Comparison of ENCODE assay signal across 1 cellular context in the genomic region with DNA sequence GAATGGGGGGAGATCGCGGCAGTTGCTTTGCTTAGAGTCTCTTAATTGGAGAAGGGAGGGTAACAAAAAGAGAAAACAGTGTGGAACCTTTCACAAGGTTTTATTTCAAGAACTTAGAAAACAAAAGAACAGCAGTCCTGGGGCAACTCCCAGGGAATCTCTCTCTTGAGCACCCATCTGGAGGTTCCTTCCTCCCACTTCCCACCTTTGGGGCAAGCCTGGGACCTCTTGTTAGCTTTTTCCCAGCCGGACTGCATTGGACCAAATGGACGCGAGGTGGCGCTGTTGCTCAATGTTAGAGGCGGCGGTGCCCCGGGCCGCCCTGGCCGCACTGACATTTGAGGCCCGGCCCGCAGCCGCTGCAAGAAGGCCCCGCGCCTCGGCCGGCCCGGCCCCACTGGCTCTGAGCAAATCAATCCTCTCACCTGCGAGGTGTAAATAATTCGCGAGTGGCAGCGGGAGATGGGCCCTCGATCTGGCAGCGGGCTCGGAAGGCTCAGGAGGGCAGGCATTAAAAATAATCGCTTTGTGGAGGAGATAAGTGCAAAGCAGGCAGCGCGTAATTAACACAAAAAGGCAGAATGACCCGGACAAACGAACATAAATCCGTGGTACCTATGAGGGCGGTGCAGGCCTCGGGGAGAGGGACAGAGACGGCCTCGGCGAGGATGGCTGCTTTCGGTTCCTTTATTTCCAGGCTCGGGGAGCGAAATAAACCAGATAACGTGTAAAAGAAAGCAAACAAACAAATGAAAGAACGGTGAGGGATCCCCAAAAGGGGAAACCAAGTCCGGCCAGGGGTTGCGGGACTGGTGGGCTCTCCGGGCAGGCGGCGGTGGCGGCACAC.
TF ChIP-seq lines count a peak whose summit lies in the region.

No MANE protein-coding gene starts in this region.

TF ChIP-seq in GM23338, 12 proteins besides CTCF, POLR2A, EP300 and RAD21 (continued from another document):
- no peak for TF ChIP-seq REST (IDR thresholded peaks at IDR 0.05; ENCODE audit: unreplicated experiment)
- TF ChIP-seq CREB1 (CRISPR knock-in tag; IDR thresholded peaks at IDR 0.05; ENCODE audit: low read depth): no peak
- TF ChIP-seq, protein P1, sequence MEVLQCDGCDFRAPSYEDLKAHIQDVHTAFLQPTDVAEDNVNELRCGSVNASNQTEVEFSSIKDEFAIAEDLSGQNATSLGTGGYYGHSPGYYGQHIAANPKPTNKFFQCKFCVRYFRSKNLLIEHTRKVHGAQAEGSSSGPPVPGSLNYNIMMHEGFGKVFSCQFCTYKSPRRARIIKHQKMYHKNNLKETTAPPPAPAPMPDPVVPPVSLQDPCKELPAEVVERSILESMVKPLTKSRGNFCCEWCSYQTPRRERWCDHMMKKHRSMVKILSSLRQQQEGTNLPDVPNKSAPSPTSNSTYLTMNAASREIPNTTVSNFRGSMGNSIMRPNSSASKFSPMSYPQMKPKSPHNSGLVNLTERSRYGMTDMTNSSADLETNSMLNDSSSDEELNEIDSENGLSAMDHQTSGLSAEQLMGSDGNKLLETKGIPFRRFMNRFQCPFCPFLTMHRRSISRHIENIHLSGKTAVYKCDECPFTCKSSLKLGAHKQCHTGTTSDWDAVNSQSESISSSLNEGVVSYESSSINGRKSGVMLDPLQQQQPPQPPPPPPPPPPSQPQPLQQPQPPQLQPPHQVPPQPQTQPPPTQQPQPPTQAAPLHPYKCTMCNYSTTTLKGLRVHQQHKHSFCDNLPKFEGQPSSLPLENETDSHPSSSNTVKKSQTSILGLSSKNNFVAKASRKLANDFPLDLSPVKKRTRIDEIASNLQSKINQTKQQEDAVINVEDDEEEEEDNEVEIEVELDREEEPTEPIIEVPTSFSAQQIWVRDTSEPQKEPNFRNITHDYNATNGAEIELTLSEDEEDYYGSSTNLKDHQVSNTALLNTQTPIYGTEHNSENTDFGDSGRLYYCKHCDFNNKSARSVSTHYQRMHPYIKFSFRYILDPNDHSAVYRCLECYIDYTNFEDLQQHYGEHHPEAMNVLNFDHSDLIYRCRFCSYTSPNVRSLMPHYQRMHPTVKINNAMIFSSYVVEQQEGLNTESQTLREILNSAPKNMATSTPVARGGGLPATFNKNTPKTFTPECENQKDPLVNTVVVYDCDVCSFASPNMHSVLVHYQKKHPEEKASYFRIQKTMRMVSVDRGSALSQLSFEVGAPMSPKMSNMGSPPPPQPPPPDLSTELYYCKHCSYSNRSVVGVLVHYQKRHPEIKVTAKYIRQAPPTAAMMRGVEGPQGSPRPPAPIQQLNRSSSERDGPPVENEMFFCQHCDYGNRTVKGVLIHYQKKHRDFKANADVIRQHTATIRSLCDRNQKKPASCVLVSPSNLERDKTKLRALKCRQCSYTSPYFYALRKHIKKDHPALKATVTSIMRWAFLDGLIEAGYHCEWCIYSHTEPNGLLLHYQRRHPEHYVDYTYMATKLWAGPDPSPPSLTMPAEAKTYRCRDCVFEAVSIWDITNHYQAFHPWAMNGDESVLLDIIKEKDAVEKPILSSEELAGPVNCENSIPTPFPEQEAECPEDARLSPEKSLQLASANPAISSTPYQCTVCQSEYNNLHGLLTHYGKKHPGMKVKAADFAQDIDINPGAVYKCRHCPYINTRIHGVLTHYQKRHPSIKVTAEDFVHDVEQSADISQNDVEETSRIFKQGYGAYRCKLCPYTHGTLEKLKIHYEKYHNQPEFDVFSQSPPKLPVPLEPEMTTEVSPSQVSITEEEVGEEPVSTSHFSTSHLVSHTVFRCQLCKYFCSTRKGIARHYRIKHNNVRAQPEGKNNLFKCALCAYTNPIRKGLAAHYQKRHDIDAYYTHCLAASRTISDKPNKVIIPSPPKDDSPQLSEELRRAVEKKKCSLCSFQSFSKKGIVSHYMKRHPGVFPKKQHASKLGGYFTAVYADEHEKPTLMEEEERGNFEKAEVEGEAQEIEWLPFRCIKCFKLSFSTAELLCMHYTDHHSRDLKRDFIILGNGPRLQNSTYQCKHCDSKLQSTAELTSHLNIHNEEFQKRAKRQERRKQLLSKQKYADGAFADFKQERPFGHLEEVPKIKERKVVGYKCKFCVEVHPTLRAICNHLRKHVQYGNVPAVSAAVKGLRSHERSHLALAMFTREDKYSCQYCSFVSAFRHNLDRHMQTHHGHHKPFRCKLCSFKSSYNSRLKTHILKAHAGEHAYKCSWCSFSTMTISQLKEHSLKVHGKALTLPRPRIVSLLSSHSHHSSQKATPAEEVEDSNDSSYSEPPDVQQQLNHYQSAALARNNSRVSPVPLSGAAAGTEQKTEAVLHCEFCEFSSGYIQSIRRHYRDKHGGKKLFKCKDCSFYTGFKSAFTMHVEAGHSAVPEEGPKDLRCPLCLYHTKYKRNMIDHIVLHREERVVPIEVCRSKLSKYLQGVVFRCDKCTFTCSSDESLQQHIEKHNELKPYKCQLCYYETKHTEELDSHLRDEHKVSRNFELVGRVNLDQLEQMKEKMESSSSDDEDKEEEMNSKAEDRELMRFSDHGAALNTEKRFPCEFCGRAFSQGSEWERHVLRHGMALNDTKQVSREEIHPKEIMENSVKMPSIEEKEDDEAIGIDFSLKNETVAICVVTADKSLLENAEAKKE (CRISPR knock-in tag; IDR thresholded peaks at IDR 0.05): no peak
- TF ChIP-seq EZH2phosphoT487 (IDR thresholded peaks at IDR 0.05; ENCODE audit: unreplicated experiment): peak; percentile 96
